ENCODE assay signal across 19 cellular contexts in the genomic region with DNA sequence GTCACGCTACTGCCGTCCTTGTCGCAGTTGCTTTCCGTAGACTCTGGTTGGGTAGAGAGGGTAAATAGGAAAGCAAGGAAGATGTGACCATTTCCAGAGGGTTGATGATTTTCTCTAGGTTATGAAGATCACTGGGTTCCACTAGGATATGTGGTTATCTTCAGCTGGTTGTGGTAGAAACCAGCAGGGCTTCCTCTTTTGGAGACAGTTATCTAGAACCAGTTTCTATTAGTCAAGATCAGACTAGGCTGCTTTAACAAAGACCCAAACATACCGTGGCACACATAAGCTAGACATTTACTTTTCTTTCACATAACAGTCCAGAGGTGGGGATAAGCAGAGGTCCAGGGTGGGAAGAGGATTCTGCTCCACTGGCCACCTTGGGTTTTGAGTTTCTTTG. TPM values are rescaled to one million over a fixed set of nuclear protein-coding genes. Genes with fewer than 3 reads are reported as not detected.
"Had no signal": no experiment of that assay in that cellular context is flagged by ENCODE, and none has a peak within 500 bp of the region (broad histone marks: within the 10 kb centered on the region; RNA-seq: fewer than 3 reads in every experiment).

No MANE protein-coding gene starts in this region.

- ATAC-seq: activated T-cell treated with anti-CD3 and anti-CD28 coated beads, Interleukin-2, amount 50 U/mL, for 72 hours; gastrocnemius medialis; heart left ventricle; T-helper 17 cell had no signal

- H3K27me3 ChIP-seq: gastrocnemius medialis, heart left ventricle, neutrophil, transverse colon had no signal

- H3K4me3 Mint-ChIP-seq: activated CD4-positive, alpha-beta T cell treated with anti-CD3 and anti-CD28 coated beads, Interleukin-2, amount 10 ng/mL, durations not matched to agents 7 days and 5 days; activated naive CD8-positive, alpha-beta T cell; activated T-cell treated with anti-CD3 and anti-CD28 coated beads, Interleukin-2, amount 50 U/mL, for 72 hours; naive B cell; T-helper 17 cell had no signal

- H3K4me1 Mint-ChIP-seq: activated CD4-positive, alpha-beta T cell treated with anti-CD3 and anti-CD28 coated beads, Interleukin-2, amount 10 ng/mL, durations not matched to agents 7 days and 5 days; naive B cell; T-helper 17 cell had no signal

- H3K27ac ChIP-seq: gastrocnemius medialis, neutrophil, transverse colon had no signal

- DNase-seq: activated CD4-positive, alpha-beta T cell treated with anti-CD3 and anti-CD28 coated beads, Interleukin-2, amount 10 ng/mL, durations not matched to agents 7 days and 5 days; activated CD8-positive, alpha-beta memory T cell treated with anti-CD3 and anti-CD28 coated beads, Interleukin-2, amount 50 U/mL, for 48 hours; activated gamma-delta T cell treated with Interleukin-2 at 50 U/mL for 16 hours; activated T-cell treated with anti-CD3 and anti-CD28 coated beads, Interleukin-2, amount 50 U/mL, for 72 hours; amniotic stem cell; caudate nucleus; erythroblast; gastrocnemius medialis; heart left ventricle; naive B cell; stimulated activated CD4-positive, alpha-beta T cell treated with anti-CD3 and anti-CD28 coated beads, Interleukin-4, amount 100 ng/mL, for 1 hour; stimulated activated naive CD4-positive, alpha-beta T cell treated with Interleukin-2 at 50 U/mL for 16 hours; substantia nigra; T-helper 17 cell; transverse colon had no signal

- H3K9me3 Mint-ChIP-seq: activated CD4-positive, alpha-beta T cell treated with anti-CD3 and anti-CD28 coated beads, Interleukin-2, amount 10 ng/mL, durations not matched to agents 7 days and 5 days; activated T-cell treated with anti-CD3 and anti-CD28 coated beads, Interleukin-2, amount 50 U/mL, for 72 hours; naive B cell had no signal

- H3K36me3 ChIP-seq: heart left ventricle, neutrophil, transverse colon had no signal

- H3K27me3 Mint-ChIP-seq: activated CD4-positive, alpha-beta T cell treated with anti-CD3 and anti-CD28 coated beads, Interleukin-2, amount 10 ng/mL, durations not matched to agents 7 days and 5 days; activated naive CD8-positive, alpha-beta T cell; naive B cell; T-helper 17 cell had no signal

- H3K9me3 ChIP-seq: gastrocnemius medialis, heart left ventricle, neutrophil, transverse colon had no signal

- H3K27ac Mint-ChIP-seq: activated CD4-positive, alpha-beta T cell treated with anti-CD3 and anti-CD28 coated beads, Interleukin-2, amount 10 ng/mL, durations not matched to agents 7 days and 5 days; activated naive CD8-positive, alpha-beta T cell; activated T-cell treated with anti-CD3 and anti-CD28 coated beads, Interleukin-2, amount 50 U/mL, for 72 hours; naive B cell; T-helper 17 cell had no signal

- H3K4me3 ChIP-seq: gastrocnemius medialis, heart left ventricle, transverse colon had no signal

RNA-seq across cellular contexts. Expression of gene MDH1B, which starts 59.9 kb away (rescaled TPM):
- total RNA-seq: lung microvascular endothelial cell, mononuclear cell, T-helper 17 cell had no signal
